ENCODE assay signal across 20 cellular contexts in genomic region chr2:170139276-170139967, GRCh38. TPM values are rescaled to one million over a fixed set of nuclear protein-coding genes. Genes with fewer than 3 reads are reported as not detected.
A peak's percentile ranks its signal among the peaks of the same experiment; 100 is the strongest.
DNase-seq lines count a peak whose midpoint lies in the region; ATAC-seq and TF ChIP-seq lines count a peak whose summit lies in the region.
"Had no signal": no experiment of that assay in that cellular context is flagged by ENCODE, and none has a peak within 500 bp of the region (broad histone marks: within the 10 kb centered on the region; RNA-seq: fewer than 3 reads in every experiment).

No MANE protein-coding gene starts in this region.

- ATAC-seq in HG03280 (IDR thresholded peaks at IDR 0.05; ENCODE audit: unreplicated experiment), result peak; percentile 58
- ATAC-seq in activated CD4-positive, CD25-positive, alpha-beta regulatory T cell treated with anti-CD3 and anti-CD28 coated beads, Interleukin-2, amount 50 U/mL, for 24 hours, result no peak
- ATAC-seq in stimulated activated naive B cell treated with anti-CD40 and anti-IgM and Interleukin-4, amounts not matched to agents 10 μg/mL and 1 μg/mL and 100 μg/mL, for 72 hours (replicated peaks), result no peak
- ATAC-seq: esophagus mucosa, sciatic nerve had no signal

- TF ChIP-seq CTCF in GM20000 (IDR thresholded peaks at IDR 0.05; ENCODE audit: extremely low read depth, missing control alignments), result no peak
- no peak for TF ChIP-seq CTCF in osteocyte (IDR thresholded peaks at IDR 0.05)

- peaks cover 0 to 2% of the 10 kb centered on the region in 2 donors for H3K4me1 Mint-ChIP-seq in stimulated activated naive B cell treated with anti-CD40 and anti-IgM and Interleukin-4, amounts not matched to agents 10 μg/mL and 1 μg/mL and 100 μg/mL, for 72 hours
- H3K4me1 Mint-ChIP-seq in osteocyte (ENCODE audit: unreplicated experiment), result no peaks in the 10 kb centered on the region

- no peak overlapping the region for H3K4me3 ChIP-seq in BLaER1 treated with 17β-estradiol and CSF1 and Interleukin-3, amounts not matched to agents 10 nM and 100 nM
- 0 out of 2 replicates have a peak overlapping the region, but pooled peaks have one; percentile 23 for H3K4me3 ChIP-seq in SK-N-MC
- H3K4me3 ChIP-seq: transverse colon had no signal

- no peak overlapping the region for H3K4me3 Mint-ChIP-seq in stimulated activated naive B cell treated with anti-CD40 and anti-IgM and Interleukin-4, amounts not matched to agents 10 μg/mL and 1 μg/mL and 100 μg/mL, for 72 hours
- H3K4me3 Mint-ChIP-seq in osteocyte (ENCODE audit: unreplicated experiment), result no peak overlapping the region

- H3K36me3 Mint-ChIP-seq in stimulated activated naive B cell treated with anti-CD40 and anti-IgM and Interleukin-4, amounts not matched to agents 10 μg/mL and 1 μg/mL and 100 μg/mL, for 72 hours, result no peaks in the 10 kb centered on the region
- H3K36me3 Mint-ChIP-seq in osteocyte (ENCODE audit: unreplicated experiment), result no peaks in the 10 kb centered on the region
- H3K36me3 Mint-ChIP-seq: IgD-negative memory B cell had no signal

- H4K20me1 ChIP-seq in BLaER1 treated with 17β-estradiol and CSF1 and Interleukin-3, amounts not matched to agents 10 nM and 100 nM, result no peaks in the 10 kb centered on the region

- no peaks in the 10 kb centered on the region for H3K9me3 Mint-ChIP-seq in stimulated activated naive B cell treated with anti-CD40 and anti-IgM and Interleukin-4, amounts not matched to agents 10 μg/mL and 1 μg/mL and 100 μg/mL, for 72 hours
- peaks cover 6% of the 10 kb centered on the region for H3K9me3 Mint-ChIP-seq in osteocyte (ENCODE audit: unreplicated experiment)

- no peaks in the 10 kb centered on the region for H3K36me3 ChIP-seq in BLaER1 treated with 17β-estradiol and CSF1 and Interleukin-3, amounts not matched to agents 10 nM and 100 nM
- H3K36me3 ChIP-seq in SK-N-MC (ENCODE audit: insufficient read depth, low read length), result no peaks in the 10 kb centered on the region
- H3K36me3 ChIP-seq: neutrophil, transverse colon had no signal

- peaks cover 0 to 14% (median 9%) of the 10 kb centered on the region in 10 experiments; a peak in 12 of 20 replicates for H3K4me1 ChIP-seq in BLaER1 treated with 17β-estradiol and CSF1 and Interleukin-3, amounts not matched to agents 10 nM and 100 nM
- H3K4me1 ChIP-seq: transverse colon had no signal

- no peaks in the 10 kb centered on the region for H3K27me3 Mint-ChIP-seq in stimulated activated naive B cell treated with anti-CD40 and anti-IgM and Interleukin-4, amounts not matched to agents 10 μg/mL and 1 μg/mL and 100 μg/mL, for 72 hours
- no peaks in the 10 kb centered on the region for H3K27me3 Mint-ChIP-seq in osteocyte (ENCODE audit: unreplicated experiment)

- no peaks in the 10 kb centered on the region for H3K27me3 ChIP-seq in BLaER1 treated with 17β-estradiol and CSF1 and Interleukin-3, amounts not matched to agents 10 nM and 100 nM
- H3K27me3 ChIP-seq: neutrophil, transverse colon had no signal

- no peak overlapping the region for H3K27ac Mint-ChIP-seq in stimulated activated naive B cell treated with anti-CD40 and anti-IgM and Interleukin-4, amounts not matched to agents 10 μg/mL and 1 μg/mL and 100 μg/mL, for 72 hours
- H3K27ac Mint-ChIP-seq in osteocyte (ENCODE audit: unreplicated experiment), result no peak overlapping the region
- H3K27ac Mint-ChIP-seq: IgD-negative memory B cell had no signal

- no peak overlapping the region for H3K9ac ChIP-seq in BLaER1 treated with 17β-estradiol and CSF1 and Interleukin-3, amounts not matched to agents 10 nM and 100 nM
- no peak overlapping the region for H3K9ac ChIP-seq in SK-N-MC (ENCODE audit: insufficient read length)

- DNase-seq in GM20000 (ENCODE audit: low spot score) (peak; percentile 16), SK-N-MC (ENCODE audit: low read depth, low spot score) (peak; percentile 28), NCI-H446 treated with DMSO at 0.1 percent for 48 hours (lab: John Stamatoyannopoulos, UW) (no peak), osteocyte (ENCODE audit: extremely low spot score, unreplicated experiment) (no peak)
- DNase-seq in stimulated activated naive B cell treated with anti-CD40 and anti-IgM and Interleukin-4, amounts not matched to agents 10 μg/mL and 1 μg/mL and 100 μg/mL, for 72 hours, result no peak
- DNase-seq: activated effector memory CD4-positive, alpha-beta T cell treated with anti-CD3 and anti-CD28 coated beads, Interleukin-2, amount 50 U/mL, for 16 hours; aorta; Calu3; NCI-H1436; stimulated activated CD4-positive, alpha-beta T cell treated with anti-CD3 and anti-CD28 coated beads, Interleukin-4, amount 100 ng/mL, for 1 hour; transverse colon had no signal

- peaks cover 0 to 12% (median 7%) of the 10 kb centered on the region in 11 experiments; a peak in 6 of 22 replicates for H3K9me3 ChIP-seq in BLaER1 treated with 17β-estradiol and CSF1 and Interleukin-3, amounts not matched to agents 10 nM and 100 nM (replicated peaks in 1 of 11)
- H3K9me3 ChIP-seq in SK-N-MC (ENCODE audit: low read depth, low read length), result no peaks in the 10 kb centered on the region
- H3K9me3 ChIP-seq: neutrophil, transverse colon had no signal

- H3K27ac ChIP-seq in BLaER1 treated with 17β-estradiol and CSF1 and Interleukin-3, amounts not matched to agents 10 nM and 100 nM, result no peak overlapping the region
- peak overlapping the region; percentile 37 for H3K27ac ChIP-seq in SK-N-MC
- H3K27ac ChIP-seq: neutrophil, transverse colon had no signal

- H3K4me2 ChIP-seq in BLaER1 treated with 17β-estradiol and CSF1 and Interleukin-3, amounts not matched to agents 10 nM and 100 nM, result peak overlapping the region in 9 of 11 experiments; percentile 0 to 45 (median 16); a peak in 12 of 22 replicates

RNA-seq across cellular contexts. Expression of gene MYO3B, which starts 38.5 kb away (rescaled TPM):
- not detected in 2 replicates for total RNA-seq in osteocyte
- total RNA-seq: dermis microvascular lymphatic vessel endothelial cell, NCI-H460 had no signal

Comparison
In these comparisons a context has a peak if more than half of its experiments do, and no peak if none do; other contexts are left out.
1. DNase-seq: peak in GM20000 (single experiment) and SK-N-MC (single experiment); none in stimulated activated naive B cell treated with anti-CD40 and anti-IgM and Interleukin-4, amounts not matched to agents 10 μg/mL and 1 μg/mL and 100 μg/mL, for 72 hours (single experiment), NCI-H446 treated with DMSO at 0.1 percent for 48 hours (single experiment) and osteocyte (single experiment).